Comparison of ENCODE assay signal across 19 cellular contexts in genomic region chr4:86220137-86220536, GRCh38.
DNase-seq lines count a peak whose midpoint lies in the region; ATAC-seq, FAIRE-seq and TF ChIP-seq lines count a peak whose summit lies in the region.
"Had no signal": no experiment of that assay in that cellular context is flagged by ENCODE, and none has a peak within 500 bp of the region (broad histone marks: within the 10 kb centered on the region; RNA-seq: fewer than 3 reads in every experiment).

No MANE protein-coding gene starts in this region.

- H3K9me3 Mint-ChIP-seq in WTC11, result peaks cover 19% of the 10 kb centered on the region

- H3K4me1 Mint-ChIP-seq in WTC11, result peaks cover 15% of the 10 kb centered on the region

- in situ Hi-C loops in GM13977 (cut with MboI; ENCODE audit: low pct_unique_long_range_greater_than_20kb, low sequenced_read_pairs, unreplicated experiment), result no loop called here

- no peaks in the 10 kb centered on the region for H3F3A ChIP-seq in MM.1S (ENCODE audit: insufficient read depth, low read length)

- H3K79me2 ChIP-seq in MM.1S (ENCODE audit: low read length), result no peaks in the 10 kb centered on the region

- TF ChIP-seq CTCF in bronchial epithelial cell (IDR thresholded peaks at IDR 0.05; ENCODE audit: insufficient read depth, low read length, severe bottlenecking) (no peak), MM.1S (IDR thresholded peaks at IDR 0.05; ENCODE audit: low read length) (no peak), WTC11 (IDR thresholded peaks at IDR 0.05) (no peak), GM13977 (IDR thresholded peaks at IDR 0.05; ENCODE audit: extremely low read depth, insufficient read depth, missing control alignments) (no peak)

- H3K27me3 ChIP-seq in bronchial epithelial cell (ENCODE audit: control insufficient read depth, insufficient read depth, low read length) (no peaks in the 10 kb centered on the region), MM.1S (replicated peaks; ENCODE audit: insufficient read depth, low read length) (no peaks in the 10 kb centered on the region)

- FAIRE-seq in bronchial epithelial cell (lab: Jason Lieb, UNC), result no peak

- no peak overlapping the region for H3K27ac Mint-ChIP-seq in WTC11
- H3K27ac Mint-ChIP-seq: CD4-positive, alpha-beta T cell; stimulated activated naive CD8-positive, alpha-beta T cell treated with anti-CD3 and anti-CD28 coated beads, Interleukin-15, Interleukin-2, amounts not matched to agents 100 ng/mL and 50 ng/mL, for 24 hours had no signal

- H3K9me3 ChIP-seq in MM.1S (replicated peaks; ENCODE audit: insufficient read depth, low read length), result no peaks in the 10 kb centered on the region; the same call in 1 of the 2 replicates

- no peaks in the 10 kb centered on the region for H4K20me1 ChIP-seq in MM.1S (ENCODE audit: insufficient read depth, low read length)

- no peaks in the 10 kb centered on the region for H3K27me3 Mint-ChIP-seq in WTC11 (ENCODE audit: low read depth)
- H3K27me3 Mint-ChIP-seq: CD4-positive, alpha-beta T cell; stimulated activated naive CD8-positive, alpha-beta T cell treated with anti-CD3 and anti-CD28 coated beads, Interleukin-15, Interleukin-2, amounts not matched to agents 100 ng/mL and 50 ng/mL, for 24 hours had no signal

- H3K9me2 ChIP-seq in MM.1S (replicated peaks; ENCODE audit: insufficient read depth, low read length), result no peaks in the 10 kb centered on the region

- no peak overlapping the region for H3K4me3 ChIP-seq in bronchial epithelial cell (ENCODE audit: low read depth, low read length)
- H3K4me3 ChIP-seq in MM.1S (ENCODE audit: low read length), result no peak overlapping the region

- no peak overlapping the region for H3K4me3 Mint-ChIP-seq in WTC11
- H3K4me3 Mint-ChIP-seq: CD4-positive, alpha-beta T cell; stimulated activated naive CD8-positive, alpha-beta T cell treated with anti-CD3 and anti-CD28 coated beads, Interleukin-15, Interleukin-2, amounts not matched to agents 100 ng/mL and 50 ng/mL, for 24 hours had no signal

- H3K4me1 ChIP-seq in MM.1S (ENCODE audit: low read length), result no peaks in the 10 kb centered on the region

- H3K36me3 ChIP-seq in bronchial epithelial cell (ENCODE audit: control insufficient read depth, insufficient read depth, low read length) (no peaks in the 10 kb centered on the region), MM.1S (replicated peaks; ENCODE audit: insufficient read depth, low read length) (no peaks in the 10 kb centered on the region)

- no peak overlapping the region for H3K9ac ChIP-seq in MM.1S (ENCODE audit: low read length)

- H3K4me2 ChIP-seq in MM.1S (ENCODE audit: low read depth, low read length), result no peak overlapping the region

- peaks cover 7% of the 10 kb centered on the region for H3K36me3 Mint-ChIP-seq in WTC11

- CTCF ChIA-PET in WTC11 (lab: Charles Lee), result no interaction called here

- POLR2A ChIA-PET in WTC11 (lab: Charles Lee), result no interaction called here

- H2AFZ ChIP-seq in MM.1S (ENCODE audit: low read length), result no peak overlapping the region

- DNase-seq in AG20443 (ENCODE audit: low spot score) (peak; percentile 24), NCI-H226 (peak; percentile 2), bronchial epithelial cell (ENCODE audit: low read depth) (peak; percentile 89), glomerular endothelial cell (ENCODE audit: extremely low read depth, low read depth, low spot score) (peak; percentile 22), MM.1S (no peak), WTC11 (ENCODE audit: low spot score) (no peak), GM13977 (ENCODE audit: low spot score) (no peak)
- DNase-seq: ACHN; activated effector memory CD4-positive, alpha-beta T cell treated with anti-CD3 and anti-CD28 coated beads, Interleukin-2, amount 50 U/mL, for 16 hours; amniotic stem cell; CD4-positive, alpha-beta T cell; DMS79; NCI-H1417 treated with DMSO at 0.1 percent for 48 hours; NCI-H748 treated with DMSO at 0.1 percent for 48 hours; stimulated activated CD4-positive, alpha-beta T cell treated with anti-CD3 and anti-CD28 coated beads, Interleukin-2, amount 100 ng/mL, for 24 hours; T-helper 9 cell had no signal

- ATAC-seq in HG02885 (IDR thresholded peaks at IDR 0.05; ENCODE audit: poor library complexity, unreplicated experiment) (no peak), WTC11 (no peak)
- ATAC-seq: activated CD4-positive, CD25-positive, alpha-beta regulatory T cell treated with anti-CD3 and anti-CD28 coated beads, Interleukin-2, amount 50 U/mL, for 24 hours had no signal

- H3K27ac ChIP-seq in MM.1S (ENCODE audit: low read length), result no peak overlapping the region

TF ChIP-seq in WTC11, 78 proteins besides CTCF, POLR2A, EP300 and RAD21 (continues in another document):
- TF ChIP-seq CREB1 (CRISPR knock-in tag; IDR thresholded peaks at IDR 0.05), result no peak
- TF ChIP-seq ZNF121 (CRISPR knock-in tag; IDR thresholded peaks at IDR 0.05), result no peak
- no peak for TF ChIP-seq HMGXB4 (CRISPR knock-in tag; IDR thresholded peaks at IDR 0.05)
- TF ChIP-seq ZNF219 (CRISPR knock-in tag; IDR thresholded peaks at IDR 0.05; ENCODE audit: borderline replicate concordance), result no peak
- no peak for TF ChIP-seq MLX (CRISPR knock-in tag; IDR thresholded peaks at IDR 0.05)
- no peak for TF ChIP-seq ZNF263 (CRISPR knock-in tag; IDR thresholded peaks at IDR 0.05; ENCODE audit: low read depth)
- no peak for TF ChIP-seq TP53 (CRISPR knock-in tag; IDR thresholded peaks at IDR 0.05)
- TF ChIP-seq FOXP4 (CRISPR knock-in tag; IDR thresholded peaks at IDR 0.05), result no peak
- TF ChIP-seq ATF6 (CRISPR knock-in tag; IDR thresholded peaks at IDR 0.05), result no peak
- no peak for TF ChIP-seq TEAD4 (CRISPR knock-in tag; IDR thresholded peaks at IDR 0.05)
- no peak for TF ChIP-seq ZNF425 (CRISPR knock-in tag; conservative IDR thresholded peaks at IDR 0.05)

Comparison
In these comparisons a context has a peak if more than half of its experiments do, and no peak if none do; other contexts are left out.
1. DNase-seq: peak in AG20443 (single experiment), NCI-H226 (single experiment), bronchial epithelial cell (single experiment) and glomerular endothelial cell (single experiment); none in MM.1S (single experiment), WTC11 (single experiment) and GM13977 (single experiment).